In the genomic region with DNA sequence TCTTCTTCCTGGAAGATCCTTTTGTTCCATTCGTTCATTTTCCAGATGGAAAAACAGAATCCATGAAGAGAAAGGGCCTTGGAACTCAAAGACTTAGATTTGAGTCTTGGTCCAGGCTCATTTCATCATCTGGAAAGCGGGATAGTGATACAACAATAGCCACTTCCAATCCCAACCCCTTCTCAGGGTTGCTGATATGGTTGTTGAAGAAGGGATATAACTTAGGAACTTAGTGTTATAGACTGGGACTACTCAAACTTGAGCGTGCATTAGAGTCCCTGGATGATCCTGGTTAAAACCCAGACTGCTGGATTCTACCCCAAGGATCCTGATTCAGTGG, we compare ENCODE assay signal across 3 cellular contexts.
TF ChIP-seq lines count a peak whose summit lies in the region.

No MANE protein-coding gene starts in this region.

TF ChIP-seq in A549, 52 proteins besides CTCF, POLR2A, EP300 and RAD21:
- no peak for TF ChIP-seq CEBPB (IDR thresholded peaks at IDR 0.05)
- TF ChIP-seq, protein P1, sequence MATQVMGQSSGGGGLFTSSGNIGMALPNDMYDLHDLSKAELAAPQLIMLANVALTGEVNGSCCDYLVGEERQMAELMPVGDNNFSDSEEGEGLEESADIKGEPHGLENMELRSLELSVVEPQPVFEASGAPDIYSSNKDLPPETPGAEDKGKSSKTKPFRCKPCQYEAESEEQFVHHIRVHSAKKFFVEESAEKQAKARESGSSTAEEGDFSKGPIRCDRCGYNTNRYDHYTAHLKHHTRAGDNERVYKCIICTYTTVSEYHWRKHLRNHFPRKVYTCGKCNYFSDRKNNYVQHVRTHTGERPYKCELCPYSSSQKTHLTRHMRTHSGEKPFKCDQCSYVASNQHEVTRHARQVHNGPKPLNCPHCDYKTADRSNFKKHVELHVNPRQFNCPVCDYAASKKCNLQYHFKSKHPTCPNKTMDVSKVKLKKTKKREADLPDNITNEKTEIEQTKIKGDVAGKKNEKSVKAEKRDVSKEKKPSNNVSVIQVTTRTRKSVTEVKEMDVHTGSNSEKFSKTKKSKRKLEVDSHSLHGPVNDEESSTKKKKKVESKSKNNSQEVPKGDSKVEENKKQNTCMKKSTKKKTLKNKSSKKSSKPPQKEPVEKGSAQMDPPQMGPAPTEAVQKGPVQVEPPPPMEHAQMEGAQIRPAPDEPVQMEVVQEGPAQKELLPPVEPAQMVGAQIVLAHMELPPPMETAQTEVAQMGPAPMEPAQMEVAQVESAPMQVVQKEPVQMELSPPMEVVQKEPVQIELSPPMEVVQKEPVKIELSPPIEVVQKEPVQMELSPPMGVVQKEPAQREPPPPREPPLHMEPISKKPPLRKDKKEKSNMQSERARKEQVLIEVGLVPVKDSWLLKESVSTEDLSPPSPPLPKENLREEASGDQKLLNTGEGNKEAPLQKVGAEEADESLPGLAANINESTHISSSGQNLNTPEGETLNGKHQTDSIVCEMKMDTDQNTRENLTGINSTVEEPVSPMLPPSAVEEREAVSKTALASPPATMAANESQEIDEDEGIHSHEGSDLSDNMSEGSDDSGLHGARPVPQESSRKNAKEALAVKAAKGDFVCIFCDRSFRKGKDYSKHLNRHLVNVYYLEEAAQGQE (IDR thresholded peaks at IDR 0.05), result peak; percentile 67; the same call in 1 of the 2 replicates
- TF ChIP-seq EHMT2 (IDR thresholded peaks at IDR 0.05; ENCODE audit: low read depth), result peak; percentile 19; the same call in 1 of the 2 replicates

TF ChIP-seq in H1, 55 proteins besides CTCF, POLR2A, EP300 and RAD21:
- TF ChIP-seq JUN (IDR thresholded peaks at IDR 0.05; ENCODE audit: low read depth, low read length) (no peak), CREB1 (IDR thresholded peaks at IDR 0.05) (no peak), CHD2 (IDR thresholded peaks at IDR 0.05; ENCODE audit: low read length) (no peak), POLR2AphosphoS5 (IDR thresholded peaks at IDR 0.05; ENCODE audit: low read depth, low read length) (no peak), YY1 (IDR thresholded peaks at IDR 0.05; ENCODE audit: low read depth, low read length) (no peak), RXRA (IDR thresholded peaks at IDR 0.05; ENCODE audit: insufficient read depth, low read depth, low read length) (no peak), FOSL1 (IDR thresholded peaks at IDR 0.05; ENCODE audit: insufficient read depth, low read depth, low read length) (no peak), POU5F1 (IDR thresholded peaks at IDR 0.05; ENCODE audit: low read depth, low read length) (no peak), CTBP2 (IDR thresholded peaks at IDR 0.05; ENCODE audit: borderline replicate concordance, insufficient read depth, insufficient read length, low read length) (no peak), NANOG (IDR thresholded peaks at IDR 0.05; ENCODE audit: insufficient read depth, low read depth, low read length, poor library complexity, severe bottlenecking) (no peak), TAF7 (optimal IDR thresholded peaks at IDR 0.05; ENCODE audit: borderline replicate concordance, low read depth, low read length) (no peak), RFX5 (IDR thresholded peaks at IDR 0.05; ENCODE audit: borderline replicate concordance, low read depth, low read length) (no peak), SIX5 (IDR thresholded peaks at IDR 0.05; ENCODE audit: low read depth, low read length) (no peak), KDM4A (IDR thresholded peaks at IDR 0.05; ENCODE audit: low read depth, low read length, severe bottlenecking) (no peak)
- TF ChIP-seq, protein P2, sequence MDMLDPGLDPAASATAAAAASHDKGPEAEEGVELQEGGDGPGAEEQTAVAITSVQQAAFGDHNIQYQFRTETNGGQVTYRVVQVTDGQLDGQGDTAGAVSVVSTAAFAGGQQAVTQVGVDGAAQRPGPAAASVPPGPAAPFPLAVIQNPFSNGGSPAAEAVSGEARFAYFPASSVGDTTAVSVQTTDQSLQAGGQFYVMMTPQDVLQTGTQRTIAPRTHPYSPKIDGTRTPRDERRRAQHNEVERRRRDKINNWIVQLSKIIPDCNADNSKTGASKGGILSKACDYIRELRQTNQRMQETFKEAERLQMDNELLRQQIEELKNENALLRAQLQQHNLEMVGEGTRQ (IDR thresholded peaks at IDR 0.05; ENCODE audit: low read length), result no peak
TF ChIP-seq in H1: peak in this region for 0.

TF ChIP-seq in neural cell, 6 proteins besides CTCF, POLR2A, EP300 and RAD21:
- TF ChIP-seq EZH2 (IDR thresholded peaks at IDR 0.05; ENCODE audit: borderline replicate concordance, insufficient read depth, low read length, poor library complexity, severe bottlenecking) (no peak), SMC3 (conservative IDR thresholded peaks at IDR 0.05; ENCODE audit: poor library complexity) (peak; percentile 5)
